ENCODE assay signal across 9 cellular contexts in genomic region chr4:139740121-139740520, GRCh38.
DNase-seq lines count a peak whose midpoint lies in the region; ATAC-seq and TF ChIP-seq lines count a peak whose summit lies in the region.
"Had no signal": no experiment of that assay in that cellular context is flagged by ENCODE, and none has a peak within 500 bp of the region (broad histone marks: within the 10 kb centered on the region; RNA-seq: fewer than 3 reads in every experiment).

No MANE protein-coding gene starts in this region.

- 13 to 14% (median 14%) methylated on average over 5 of the region's 5 CpGs for WGBS in psoas muscle, 3 donors

- no peak overlapping the region for H3K9ac ChIP-seq in BLaER1

- TF ChIP-seq CTCF in right atrium auricular region (IDR thresholded peaks at IDR 0.05): no peak
- no peak for TF ChIP-seq CTCF in psoas muscle (IDR thresholded peaks at IDR 0.05)

- no peaks in the 10 kb centered on the region for H4K20me1 ChIP-seq in BLaER1

- intact Hi-C loops in psoas muscle (cut with DNase I): loop anchor here in 1 of 2 donors (2.0 to 5.0 kb wide), 2 partner anchors 23 to 37 kb away; no protein-coding TSS in a partner anchor

- H3K27me3 ChIP-seq in BLaER1: no peaks in the 10 kb centered on the region
- no peaks in the 10 kb centered on the region for H3K27me3 ChIP-seq in right atrium auricular region
- H3K27me3 ChIP-seq in psoas muscle (ENCODE audit: insufficient read depth in 3 of 3, low read length in 2 of 3): no peaks in the 10 kb centered on the region

- peak; percentile 83 to 92 (median 88) for ATAC-seq in psoas muscle
- ATAC-seq in GM19395 (IDR thresholded peaks at IDR 0.05; ENCODE audit: unreplicated experiment): no peak
- ATAC-seq in HG02970 (IDR thresholded peaks at IDR 0.05; ENCODE audit: low FRiP score, unreplicated experiment): no peak

- in situ Hi-C loops in KBM-7 (cut with MboI; ENCODE audit: low pct_unique_long_range_greater_than_20kb, low sequenced_read_pairs): no loop called here

- no peaks in the 10 kb centered on the region for H3K9me3 ChIP-seq in BLaER1
- no peaks in the 10 kb centered on the region for H3K9me3 ChIP-seq in right atrium auricular region
- no peaks in the 10 kb centered on the region for H3K9me3 ChIP-seq in psoas muscle

- H3K27ac ChIP-seq in BLaER1 (no peak overlapping the region), right atrium auricular region (peak overlapping the region; percentile 84), psoas muscle (peak overlapping the region; percentile 92)

- peak in 38 of 58 donors; percentile 6 to 82 (median 44) for DNase-seq in anterior cingulate cortex (lab: John Stamatoyannopoulos, UW)
- DNase-seq in right atrium auricular region (ENCODE audit: low spot score): peak; percentile 75
- peak; percentile 57 to 79 for DNase-seq in psoas muscle
- no peak for DNase-seq in GM19240 (ENCODE audit: insufficient read length, low spot score)
- DNase-seq in KBM-7: no peak
- DNase-seq: activated effector memory CD4-positive, alpha-beta T cell treated with anti-CD3 and anti-CD28 coated beads, Interleukin-2, amount 50 U/mL, for 16 hours had no signal

- peak overlapping the region; percentile 67 for H3K4me2 ChIP-seq in BLaER1

- peaks cover 31% of the 10 kb centered on the region for H3K4me1 ChIP-seq in BLaER1
- H3K4me1 ChIP-seq in right atrium auricular region: peaks cover 0 to 42% of the 10 kb centered on the region in 2 donors
- H3K4me1 ChIP-seq in psoas muscle: peaks cover 53% of the 10 kb centered on the region

- no peak overlapping the region for H3K4me3 ChIP-seq in BLaER1
- peak overlapping the region in 1 of 2 donors; percentile 14 for H3K4me3 ChIP-seq in right atrium auricular region
- H3K4me3 ChIP-seq in psoas muscle: peak overlapping the region; percentile 49

- H3K36me3 ChIP-seq in BLaER1 (0 out of 2 replicates have a peak, but pooled peaks cover 5% of the 10 kb centered on the region), right atrium auricular region (no peaks in the 10 kb centered on the region), psoas muscle (ENCODE audit: insufficient read depth in 1 of 2, low read depth in 1 of 2) (no peaks in the 10 kb centered on the region)

Comparison
In these comparisons a context has a peak if more than half of its experiments do, and no peak if none do; other contexts are left out.
1. DNase-seq: peak in anterior cingulate cortex (38 of 58), right atrium auricular region (single experiment) and psoas muscle (2 of 2); none in GM19240 (single experiment) and KBM-7 (single experiment).
2. ATAC-seq: peak in psoas muscle (4 of 4); none in GM19395 (single experiment) and HG02970 (single experiment).